ENCODE assay signal across 25 cellular contexts in genomic region chr19:11023635-11024168, GRCh38.
"Had no signal": no experiment of that assay in that cellular context is flagged by ENCODE, and none has a peak within 500 bp of the region (broad histone marks: within the 10 kb centered on the region; RNA-seq: fewer than 3 reads in every experiment).

No MANE protein-coding gene starts in this region.

- H3K9me3 Mint-ChIP-seq: activated B cell treated with CpG ODN at 0.5 μM for 24 hours; activated naive CD4-positive, alpha-beta T cell treated with anti-CD3 and anti-CD28 coated beads for 36 hours; neural crest cell; T-helper 2 cell treated with Interferon-gamma antibody and Interleukin-4, amounts not matched to agents 5 μg/mL and 100 μg/mL, for 36 hours had no signal

- DNase-seq: activated B cell treated with CpG ODN at 0.5 μM for 24 hours; activated CD8-positive, alpha-beta memory T cell treated with anti-CD3 and anti-CD28 coated beads, Interleukin-2, amount 10 ng/mL, durations not matched to agents 7 days and 5 days; activated CD8-positive, alpha-beta T cell treated with anti-CD3 and anti-CD28 coated beads, Interleukin-2, amount 10 ng/mL, durations not matched to agents 7 days and 5 days; activated effector memory CD4-positive, alpha-beta T cell treated with anti-CD3 and anti-CD28 coated beads, Interleukin-2, amount 50 U/mL, for 16 hours; activated naive CD4-positive, alpha-beta T cell treated with anti-CD3 and anti-CD28 coated beads for 36 hours; anterior cingulate cortex; effector CD8-positive, alpha-beta T cell; glutamatergic neuron; left ventricle myocardium superior; nucleus accumbens; stimulated activated CD4-positive, alpha-beta T cell treated with anti-CD3 and anti-CD28 coated beads, Interleukin-1b, Interleukin-23, amount 100 ng/mL, for 48 hours; stimulated activated CD4-positive, alpha-beta T cell treated with anti-CD3 and anti-CD28 coated beads, Interleukin-4, amount 100 ng/mL, for 4 hours; stimulated activated CD8-positive, alpha-beta memory T cell treated with anti-CD3 and anti-CD28 coated beads, Interleukin-4, amount 100 ng/mL, for 48 hours; stimulated activated naive CD4-positive, alpha-beta T cell; T-helper 1 cell had no signal

- H3K4me1 Mint-ChIP-seq: activated B cell treated with CpG ODN at 0.5 μM for 24 hours, neural crest cell had no signal

- H3K27ac ChIP-seq: pancreas, prostate gland had no signal

- H3K9me3 ChIP-seq: pancreas, prostate gland, tibial nerve had no signal

- FAIRE-seq: bronchial epithelial cell, colon, frontal cortex, islet of Langerhans, pancreas had no signal

- H3K4me3 ChIP-seq: pancreas, prostate gland, smooth muscle cell, tibial nerve had no signal

- H3K4me1 ChIP-seq: pancreas, prostate gland had no signal

- H3K4me2 ChIP-seq: smooth muscle cell had no signal

- H3K27me3 Mint-ChIP-seq: activated B cell treated with CpG ODN at 0.5 μM for 24 hours; activated CD8-positive, alpha-beta memory T cell treated with anti-CD3 and anti-CD28 coated beads, Interleukin-2, amount 10 ng/mL, durations not matched to agents 7 days and 5 days had no signal

- ATAC-seq: activated CD8-positive, alpha-beta memory T cell treated with anti-CD3 and anti-CD28 coated beads, Interleukin-2, amount 10 ng/mL, durations not matched to agents 7 days and 5 days; activated CD8-positive, alpha-beta T cell treated with anti-CD3 and anti-CD28 coated beads, Interleukin-2, amount 10 ng/mL, durations not matched to agents 7 days and 5 days had no signal

- H3K4me3 Mint-ChIP-seq: activated B cell treated with CpG ODN at 0.5 μM for 24 hours; activated CD8-positive, alpha-beta memory T cell treated with anti-CD3 and anti-CD28 coated beads, Interleukin-2, amount 10 ng/mL, durations not matched to agents 7 days and 5 days; activated CD8-positive, alpha-beta T cell treated with anti-CD3 and anti-CD28 coated beads, Interleukin-2, amount 10 ng/mL, durations not matched to agents 7 days and 5 days; activated naive CD4-positive, alpha-beta T cell treated with anti-CD3 and anti-CD28 coated beads for 36 hours; neural crest cell; T-helper 2 cell treated with Interferon-gamma antibody and Interleukin-4, amounts not matched to agents 5 μg/mL and 100 μg/mL, for 36 hours had no signal

- H3K27me3 ChIP-seq: pancreas, tibial nerve had no signal

- H3K27ac Mint-ChIP-seq: activated B cell treated with CpG ODN at 0.5 μM for 24 hours; activated naive CD4-positive, alpha-beta T cell treated with anti-CD3 and anti-CD28 coated beads for 36 hours; T-helper 2 cell treated with Interferon-gamma antibody and Interleukin-4, amounts not matched to agents 5 μg/mL and 100 μg/mL, for 36 hours had no signal
